Comparison of ENCODE assay signal across 3 cellular contexts in genomic region chr4:42466285-42466684, GRCh38.
"Had no signal": no experiment of that assay in that cellular context is flagged by ENCODE, and none has a peak within 500 bp of the region (broad histone marks: within the 10 kb centered on the region; RNA-seq: fewer than 3 reads in every experiment).

No MANE protein-coding gene starts in this region.

- DNase-seq: GDM1, GF-D8 had no signal

- ATAC-seq: GM12878 had no signal

- H3K4me3 ChIP-seq: GM12878 had no signal
